In the genomic region with DNA sequence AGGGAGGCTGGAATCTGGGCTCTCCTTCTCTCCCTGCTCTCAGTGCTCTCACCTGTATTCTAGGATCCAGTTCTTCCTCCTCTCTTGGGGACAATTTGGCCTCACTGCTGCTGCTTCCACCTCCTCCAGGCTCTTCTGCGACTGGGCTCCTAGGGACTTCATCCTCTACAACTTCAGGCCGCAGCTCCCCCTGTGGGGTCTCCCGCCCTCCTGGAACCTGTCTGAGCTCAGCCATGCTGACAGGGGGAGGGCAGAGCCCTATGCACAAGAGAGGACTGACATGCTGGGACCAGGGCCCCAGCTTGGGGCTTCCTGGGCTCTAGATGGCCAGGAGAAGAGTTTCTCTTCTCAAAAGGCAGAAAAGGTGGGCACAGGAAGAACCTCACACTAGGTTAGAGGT, we compare ENCODE assay signal across 8 cellular contexts. TPM values are rescaled to one million over a fixed set of nuclear protein-coding genes. Genes with fewer than 3 reads are reported as not detected.
DNase-seq lines count a peak whose midpoint lies in the region; ATAC-seq and TF ChIP-seq lines count a peak whose summit lies in the region.

No MANE protein-coding gene starts in this region.

- peak overlapping the region; percentile 95 for H3K9ac ChIP-seq in mesendoderm (ENCODE audit: low read length)

- no peak overlapping the region for H4K5ac ChIP-seq in mesendoderm (ENCODE audit: low read length)

- H3K4me3 ChIP-seq in heart left ventricle (peak overlapping the region in 11 of 12 donors; percentile 55 to 89 (median 78)), mesendoderm (ENCODE audit: low read length) (no peak overlapping the region), upper lobe of left lung (peak overlapping the region; percentile 48 to 91 (median 78))

- peak overlapping the region; percentile 79 to 99 (median 99) for H3K27ac Mint-ChIP-seq in brain

- H3K18ac ChIP-seq in mesendoderm (ENCODE audit: low read length) = no peak overlapping the region

- H2AK5ac ChIP-seq in mesendoderm (ENCODE audit: low read length) = no peak overlapping the region

- TF ChIP-seq CTCF in heart left ventricle (IDR thresholded peaks at IDR 0.05) = no peak
- no peak for TF ChIP-seq CTCF in brain (conservative IDR thresholded peaks at IDR 0.05)
- no peak for TF ChIP-seq CTCF in upper lobe of left lung (IDR thresholded peaks at IDR 0.05)

- H3K36me3 Mint-ChIP-seq in brain = peaks cover 35% of the 10 kb centered on the region

- no peak overlapping the region for H2BK15ac ChIP-seq in mesendoderm (replicated peaks; ENCODE audit: low read depth)

- H3K36me3 ChIP-seq in heart left ventricle = peaks cover 0 to 32% (median 26%) of the 10 kb centered on the region in 9 donors
- peaks cover 5% of the 10 kb centered on the region for H3K36me3 ChIP-seq in mesendoderm (ENCODE audit: control insufficient read depth, insufficient read depth, low read length)
- peaks cover 0 to 18% (median 6%) of the 10 kb centered on the region in 4 donors for H3K36me3 ChIP-seq in upper lobe of left lung

- peak overlapping the region in 7 of 12 donors; percentile 91 to 99 (median 95) for H3K27ac ChIP-seq in heart left ventricle
- H3K27ac ChIP-seq in mesendoderm (ENCODE audit: low read depth, low read length) = no peak overlapping the region
- H3K27ac ChIP-seq in upper lobe of left lung = peak overlapping the region in 3 of 4 donors; percentile 91 to 97 (median 94)

- intact Hi-C loops in heart left ventricle (cut with DNase I) (no loop called here), Right ventricle myocardium inferior (cut with DNase I) (no loop called here)

- H3K4me2 ChIP-seq in mesendoderm (ENCODE audit: low read length) = no peak overlapping the region

- H3K27me3 Mint-ChIP-seq in brain = peaks cover 10% of the 10 kb centered on the region

- TF ChIP-seq POLR2A in heart left ventricle (IDR thresholded peaks at IDR 0.05) = no peak
- TF ChIP-seq POLR2A in upper lobe of left lung (IDR thresholded peaks at IDR 0.05) = no peak

- H3K23ac ChIP-seq in mesendoderm (ENCODE audit: low read length) = no peak overlapping the region

- H3K27me3 ChIP-seq in heart left ventricle = no peaks in the 10 kb centered on the region
- H3K27me3 ChIP-seq in mesendoderm (ENCODE audit: insufficient read depth, low read length, poor library complexity) = no peaks in the 10 kb centered on the region
- no peaks in the 10 kb centered on the region for H3K27me3 ChIP-seq in upper lobe of left lung

- H3K4ac ChIP-seq in mesendoderm (ENCODE audit: low read depth, low read length) = no peak overlapping the region

- H3K4me3 Mint-ChIP-seq in brain = peak overlapping the region; percentile 93 to 96 (median 95)

- WGBS in heart left ventricle, 4 donors = 86 to 93% (median 88%) methylated on average over 3 of the region's 3 CpGs
- no CpG with 5 or more reads among the region's 3 CpGs for WGBS in mesendoderm (ENCODE audit: extremely low coverage, insufficient coverage, low lambda C conversion rate)
- WGBS in upper lobe of left lung, 2 donors = 84 to 87% methylated on average over 3 of the region's 3 CpGs

- TF ChIP-seq EP300 in upper lobe of left lung (IDR thresholded peaks at IDR 0.05) = no peak

- H3K4me1 Mint-ChIP-seq in brain = peaks cover 72% of the 10 kb centered on the region

- peaks cover 19 to 70% (median 55%) of the 10 kb centered on the region in 12 donors for H3K4me1 ChIP-seq in heart left ventricle
- no peaks in the 10 kb centered on the region for H3K4me1 ChIP-seq in mesendoderm (ENCODE audit: control insufficient read depth, low read depth, low read length)
- peaks cover 47 to 67% (median 54%) of the 10 kb centered on the region in 4 donors for H3K4me1 ChIP-seq in upper lobe of left lung

- H4K8ac ChIP-seq in mesendoderm (ENCODE audit: low read depth, low read length) = no peak overlapping the region

- H3K79me1 ChIP-seq in mesendoderm (ENCODE audit: low read length) = peaks cover 32% of the 10 kb centered on the region

- no peaks in the 10 kb centered on the region for H3K9me3 Mint-ChIP-seq in brain

- ATAC-seq in heart left ventricle (no peak), Right ventricle myocardium inferior (no peak), upper lobe of left lung (ENCODE audit: low FRiP score in 2 of 2) (no peak)

- no peak overlapping the region for H2BK5ac ChIP-seq in mesendoderm (ENCODE audit: low read length)

- peaks cover 30% of the 10 kb centered on the region for H3K79me2 ChIP-seq in mesendoderm (ENCODE audit: control insufficient read depth, insufficient read depth, low read length)

- H2BK120ac ChIP-seq in mesendoderm (ENCODE audit: low read depth, low read length) = no peak overlapping the region

- H3K56ac ChIP-seq in mesendoderm (ENCODE audit: low read length) = no peak overlapping the region

- H3K9me3 ChIP-seq in heart left ventricle = no peaks in the 10 kb centered on the region
- H3K9me3 ChIP-seq in upper lobe of left lung = no peaks in the 10 kb centered on the region

- DNase-seq in heart left ventricle (no peak), Right ventricle myocardium inferior (ENCODE audit: missing footprints) (no peak), mesendoderm (no peak), upper lobe of left lung (peak in 1 of 2 donors; percentile 19), NCI-H2227 (lab: John Stamatoyannopoulos, UW; ENCODE audit: unreplicated experiment) (no peak), D341Med (ENCODE audit: low spot score) (no peak), DMS 273 (lab: John Stamatoyannopoulos, UW; ENCODE audit: unreplicated experiment) (no peak)

RNA-seq across cellular contexts. Expression of gene SH3BP5L, which starts 1.0 kb away (rescaled TPM):
- total RNA-seq in heart left ventricle (10 to 100 TPM; 15.8 to 47.1 (median 19.3) TPM), Right ventricle myocardium inferior (22.2 TPM), upper lobe of left lung (10 to 100 TPM; 18.5 to 35.6 (median 22.5) TPM)
- polyA plus RNA-seq in heart left ventricle (10 to 100 TPM; 17.9 to 51.1 TPM), brain (ENCODE audit: insufficient read depth, low read depth, low replicate concordance) (40.7 TPM)
- 14.0 TPM for polyA plus RNA-seq in mesendoderm (2013, experiment 1 of 2)
- polyA plus RNA-seq in mesendoderm (2013, experiment 2 of 2) = 13.8 TPM

RNA-seq across cellular contexts. Expression of gene ZNF672, which starts 13.3 kb away (rescaled TPM):
- total RNA-seq in heart left ventricle = 10 to 100 TPM; 27.9 to 63.8 (median 37.8) TPM
- 10 to 100 TPM; 20.5 to 50.1 TPM for polyA plus RNA-seq in heart left ventricle
- 40.3 TPM for total RNA-seq in Right ventricle myocardium inferior
- 35.7 TPM for polyA plus RNA-seq in brain (ENCODE audit: insufficient read depth, low read depth, low replicate concordance)
- 19.2 TPM for polyA plus RNA-seq in mesendoderm (2013, experiment 1 of 2)
- 18.9 TPM for polyA plus RNA-seq in mesendoderm (2013, experiment 2 of 2)
- 10 to 100 TPM; 32.5 to 47.7 (median 45.8) TPM for total RNA-seq in upper lobe of left lung

RNA-seq across cellular contexts. Expression of gene ZNF692, which starts 34.2 kb away (rescaled TPM):
- total RNA-seq in heart left ventricle (10 to 100 TPM in 6 of 9 donors, 1 to 10 TPM in 3; 7.4 to 19.7 (median 14.8) TPM), Right ventricle myocardium inferior (20.8 TPM), upper lobe of left lung (100 to 1,000 TPM in 1 of 6 donors, 10 to 100 TPM in 5; 25.7 to 248 (median 34.1) TPM)
- polyA plus RNA-seq in heart left ventricle (10 to 100 TPM; 14.8 to 32.4 TPM), brain (ENCODE audit: insufficient read depth, low read depth, low replicate concordance) (10.5 TPM)
- 15.1 TPM for polyA plus RNA-seq in mesendoderm (2013, experiment 1 of 2)
- polyA plus RNA-seq in mesendoderm (2013, experiment 2 of 2) = 15.0 TPM
